ENCODE assay signal across 14 cellular contexts in genomic region chr1:32060914-32061313, GRCh38. TPM values are rescaled to one million over a fixed set of nuclear protein-coding genes. Genes with fewer than 3 reads are reported as not detected.
DNase-seq lines count a peak whose midpoint lies in the region; TF ChIP-seq lines count a peak whose summit lies in the region.
"Had no signal": no experiment of that assay in that cellular context is flagged by ENCODE, and none has a peak within 500 bp of the region (broad histone marks: within the 10 kb centered on the region; RNA-seq: fewer than 3 reads in every experiment).

No MANE protein-coding gene starts in this region.

- TF ChIP-seq CTCF in 22Rv1 (IDR thresholded peaks at IDR 0.05) (no peak), brain (conservative IDR thresholded peaks at IDR 0.05) (no peak)

- POLR2A ChIA-PET in CD8-positive, alpha-beta memory T cell (lab: Charles Lee): interaction anchor here (1.3 kb wide), 1 partner anchor 12 kb away, joined by 5 read pairs; the partner anchor contains the start of gene TMEM39B

- H3K4me3 Mint-ChIP-seq in CD8-positive, alpha-beta memory T cell: no peak overlapping the region
- no peak overlapping the region for H3K4me3 Mint-ChIP-seq in brain
- H3K4me3 Mint-ChIP-seq: dendritic cell treated with granulocyte-macrophage colony-stimulating factor and Interleukin-4, amounts not matched to agents 40 ng/mL and 50 ng/mL, for 4 days had no signal

- H3K36me3 ChIP-seq in CD8-positive, alpha-beta memory T cell (ENCODE audit: insufficient read depth, low read length): peaks cover 33% of the 10 kb centered on the region
- H3K36me3 ChIP-seq in mesodermal cell (ENCODE audit: control insufficient read depth, insufficient read depth, low read length): peaks cover 82% of the 10 kb centered on the region
- H3K36me3 ChIP-seq in SJCRH30: peaks cover 40% of the 10 kb centered on the region

- H3K27ac ChIP-seq in 22Rv1: peak overlapping the region; percentile 74
- H3K27ac ChIP-seq in CD8-positive, alpha-beta memory T cell (ENCODE audit: low read depth, low read length): no peak overlapping the region
- peak overlapping the region; percentile 69 for H3K27ac ChIP-seq in mesodermal cell (ENCODE audit: low read depth, low read length, severe bottlenecking)
- H3K27ac ChIP-seq in SJCRH30: no peak overlapping the region
- H3K27ac ChIP-seq: upper lobe of right lung had no signal

- CTCF ChIA-PET in CD8-positive, alpha-beta memory T cell (lab: Charles Lee): interaction anchor here (1.4 to 2.0 kb wide), 2 partner anchors 271 to 346 kb away, joined by 3 to 8 read pairs; no protein-coding TSS in a partner anchor

- H3K9me3 Mint-ChIP-seq in CD8-positive, alpha-beta memory T cell: no peaks in the 10 kb centered on the region
- H3K9me3 Mint-ChIP-seq in brain: no peaks in the 10 kb centered on the region
- H3K9me3 Mint-ChIP-seq: dendritic cell treated with granulocyte-macrophage colony-stimulating factor and Interleukin-4, amounts not matched to agents 40 ng/mL and 50 ng/mL, for 4 days had no signal

- peaks cover 0 to 53% (median 2%) of the 10 kb centered on the region in 3 donors for H3K36me3 Mint-ChIP-seq in CD8-positive, alpha-beta memory T cell
- peaks cover 49% of the 10 kb centered on the region for H3K36me3 Mint-ChIP-seq in brain

- H3K27ac Mint-ChIP-seq in CD8-positive, alpha-beta memory T cell: peak overlapping the region in 6 of 8 donors; percentile 5 to 72 (median 33)
- H3K27ac Mint-ChIP-seq in brain: peak overlapping the region; percentile 87 to 99 (median 88)
- H3K27ac Mint-ChIP-seq: dendritic cell treated with granulocyte-macrophage colony-stimulating factor and Interleukin-4, amounts not matched to agents 40 ng/mL and 50 ng/mL, for 4 days had no signal

- peaks cover 6% of the 10 kb centered on the region for H3K4me1 ChIP-seq in CD8-positive, alpha-beta memory T cell (ENCODE audit: insufficient read depth, low read length)
- H3K4me1 ChIP-seq in mesodermal cell (ENCODE audit: control insufficient read depth, insufficient read depth, low read length, poor library complexity, severe bottlenecking) (peaks cover 29% of the 10 kb centered on the region), SJCRH30 (peaks cover 24% of the 10 kb centered on the region)

- H3K27me3 Mint-ChIP-seq in CD8-positive, alpha-beta memory T cell: no peaks in the 10 kb centered on the region
- no peaks in the 10 kb centered on the region for H3K27me3 Mint-ChIP-seq in brain
- H3K27me3 Mint-ChIP-seq: dendritic cell treated with granulocyte-macrophage colony-stimulating factor and Interleukin-4, amounts not matched to agents 40 ng/mL and 50 ng/mL, for 4 days had no signal

- no peaks in the 10 kb centered on the region for H3K9me3 ChIP-seq in CD8-positive, alpha-beta memory T cell (ENCODE audit: low read length)
- H3K9me3 ChIP-seq in mesodermal cell (ENCODE audit: control insufficient read depth, low read length) (no peaks in the 10 kb centered on the region), SJCRH30 (replicated peaks) (no peaks in the 10 kb centered on the region)
- H3K9me3 ChIP-seq: BE2C, upper lobe of right lung had no signal

- no peaks in the 10 kb centered on the region for H3K27me3 ChIP-seq in CD8-positive, alpha-beta memory T cell (ENCODE audit: insufficient read depth, low read length, poor library complexity, severe bottlenecking)
- no peaks in the 10 kb centered on the region for H3K27me3 ChIP-seq in SJCRH30
- H3K27me3 ChIP-seq: BE2C, upper lobe of right lung had no signal

- H3K4me3 ChIP-seq in CD8-positive, alpha-beta memory T cell (ENCODE audit: low read length): no peak overlapping the region
- H3K4me3 ChIP-seq in mesodermal cell (ENCODE audit: extremely low read depth, insufficient read depth, low read length, poor library complexity, severe bottlenecking) (no peak overlapping the region), SJCRH30 (no peak overlapping the region)
- H3K4me3 ChIP-seq: upper lobe of right lung had no signal

- H3K4me1 Mint-ChIP-seq in CD8-positive, alpha-beta memory T cell: no peaks in the 10 kb centered on the region
- H3K4me1 Mint-ChIP-seq in brain: peaks cover 59% of the 10 kb centered on the region

- DNase-seq in CD8-positive, alpha-beta memory T cell: no peak
- DNase-seq in effector CD4-positive, alpha-beta T cell: no peak
- DNase-seq in SJCRH30: no peak
- DNase-seq in NCI-H510A treated with DMSO at 0.1 percent for 48 hours (lab: John Stamatoyannopoulos, UW): no peak
- no peak for DNase-seq in SW480 (ENCODE audit: low spot score)
- DNase-seq: amniotic stem cell; BE2C; OCI-M1; stimulated activated CD4-positive, alpha-beta T cell treated with anti-CD3 and anti-CD28 coated beads, Interleukin-2, amount 100 ng/mL, for 24 hours; upper lobe of right lung had no signal

RNA-seq across cellular contexts. Expression of gene TMEM39B, which starts 11.8 kb away (rescaled TPM):
- total RNA-seq in CD8-positive, alpha-beta memory T cell: 10 to 100 TPM; 23.4 to 25.8 TPM
- 2.4 TPM for polyA plus RNA-seq in CD8-positive, alpha-beta memory T cell
- polyA plus RNA-seq in brain (ENCODE audit: insufficient read depth, low read depth, low replicate concordance): 29.0 TPM
- polyA plus RNA-seq in mesodermal cell (2013, experiment 1 of 2): 24.9 TPM
- polyA plus RNA-seq in mesodermal cell (2013, experiment 2 of 2): 22.8 TPM
- 11.1 and 11.6 TPM in 2 replicates for total RNA-seq in SJCRH30 (2014; rRNA removed; shearing (Covaris generic))

RNA-seq across cellular contexts. Expression of gene KPNA6, which starts 46.9 kb away (rescaled TPM):
- total RNA-seq in CD8-positive, alpha-beta memory T cell: 10 to 100 TPM; 91.8 to 96.7 TPM
- 29.3 TPM for polyA plus RNA-seq in CD8-positive, alpha-beta memory T cell
- polyA plus RNA-seq in brain (ENCODE audit: insufficient read depth, low read depth, low replicate concordance): 21.4 TPM
- 37.3 TPM for polyA plus RNA-seq in mesodermal cell (2013, experiment 1 of 2)
- polyA plus RNA-seq in mesodermal cell (2013, experiment 2 of 2): 31.7 TPM
- total RNA-seq in SJCRH30 (2014; rRNA removed; shearing (Covaris generic)): 55.1 and 56.4 TPM in 2 replicates

RNA-seq across cellular contexts. Expression of gene KHDRBS1, which starts 47.2 kb away (rescaled TPM):
- 100 to 1,000 TPM; 210 TPM for total RNA-seq in CD8-positive, alpha-beta memory T cell
- polyA plus RNA-seq in CD8-positive, alpha-beta memory T cell: 117 TPM
- polyA plus RNA-seq in brain (ENCODE audit: insufficient read depth, low read depth, low replicate concordance): 186 TPM
- polyA plus RNA-seq in mesodermal cell (2013, experiment 1 of 2): 189 TPM
- polyA plus RNA-seq in mesodermal cell (2013, experiment 2 of 2): 212 TPM
- total RNA-seq in SJCRH30 (2014; rRNA removed; shearing (Covaris generic)): 128 and 138 TPM in 2 replicates

Comparison
In these comparisons a context has a peak if more than half of its experiments do, and no peak if none do; other contexts are left out.
1. H3K27ac ChIP-seq: peak in 22Rv1 (single experiment) and mesodermal cell (single experiment); none in CD8-positive, alpha-beta memory T cell (single experiment) and SJCRH30 (single experiment).